Comparison of ENCODE assay signal across 13 cellular contexts in the genomic region with DNA sequence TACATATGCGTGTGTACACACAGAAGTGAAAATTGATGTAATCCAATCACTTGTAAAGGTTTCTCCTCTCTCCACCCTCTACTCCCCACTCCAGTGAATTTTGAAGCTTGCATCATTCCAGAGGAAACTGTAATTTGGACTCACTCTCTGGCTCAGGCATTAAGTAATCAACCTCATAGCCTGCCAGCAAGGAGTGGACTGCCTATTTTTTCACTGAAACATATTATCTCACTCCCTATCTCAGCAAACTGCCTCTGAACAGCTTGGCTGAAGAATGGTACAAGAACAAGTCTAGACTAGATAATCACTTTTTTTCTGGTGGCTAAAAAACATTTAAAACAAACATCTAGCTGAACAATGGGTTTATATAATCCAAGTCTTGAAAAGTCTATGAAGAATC.
DNase-seq lines count a peak whose midpoint lies in the region; ATAC-seq and TF ChIP-seq lines count a peak whose summit lies in the region.
"Had no signal": no experiment of that assay in that cellular context is flagged by ENCODE, and none has a peak within 500 bp of the region (broad histone marks: within the 10 kb centered on the region; RNA-seq: fewer than 3 reads in every experiment).

No MANE protein-coding gene starts in this region.

- no peaks in the 10 kb centered on the region for H3K27me3 ChIP-seq in AG04450 (ENCODE audit: control insufficient read depth, insufficient read depth, low read length)
- H3K27me3 ChIP-seq in MG63 = no peaks in the 10 kb centered on the region
- H3K27me3 ChIP-seq: testis had no signal

- no peak for TF ChIP-seq CTCF in AG04450 (IDR thresholded peaks at IDR 0.05; ENCODE audit: low read depth, low read length)

- no peak overlapping the region for H3K27ac ChIP-seq in AG04450 (ENCODE audit: low read depth, low read length)
- H3K27ac ChIP-seq: HL-60, testis had no signal

- POLR2A ChIA-PET in AG04450 (lab: Yijun Ruan, JAX) = interaction anchor here (1.2 kb wide), 1 partner anchor 70 kb away, joined by 3 read pairs; no protein-coding TSS in a partner anchor

- CTCF ChIA-PET in AG04450 (lab: Charles Lee) = no interaction called here

- H3K36me3 ChIP-seq in MG63 = peaks cover 3% of the 10 kb centered on the region; the same call in 1 of the 2 replicates

- H3K9me3 ChIP-seq in AG04450 (ENCODE audit: control insufficient read depth, insufficient read depth, low read length) (no peaks in the 10 kb centered on the region; the same call in 1 of the 2 replicates), MG63 (peaks cover 3% of the 10 kb centered on the region; the same call in 1 of the 2 replicates)
- H3K9me3 ChIP-seq: testis had no signal

- DNase-seq in AG04450 (ENCODE audit: low read depth, low spot score) = peak; percentile 84
- peak; percentile 55 for DNase-seq in MG63
- DNase-seq in dedifferentiated amniotic fluid mesenchymal stem cell (ENCODE audit: extremely low spot score) = peak; percentile 96
- peak; percentile 56 to 93 for DNase-seq in lung microvascular endothelial cell (ENCODE audit: low read depth in 2 of 2)
- no peak for DNase-seq in NCI-H1092 treated with DMSO at 0.1 percent for 48 hours (lab: John Stamatoyannopoulos, UW)
- DNase-seq in T1000 (lab: John Stamatoyannopoulos, UW) = no peak
- DNase-seq: activated CD8-positive, alpha-beta memory T cell treated with anti-CD3 and anti-CD28 coated beads, Interleukin-2, amount 50 U/mL, for 48 hours; hippocampal formation; testis had no signal

- no peak overlapping the region for H3K4me3 ChIP-seq in AG04450 (ENCODE audit: low read depth, low read length)
- H3K4me3 ChIP-seq in MG63 = no peak overlapping the region
- H3K4me3 ChIP-seq: testis had no signal

- no peak for ATAC-seq in GM19397 (IDR thresholded peaks at IDR 0.05; ENCODE audit: unreplicated experiment)
- no peak for ATAC-seq in GM18511 (IDR thresholded peaks at IDR 0.05; ENCODE audit: unreplicated experiment)
- ATAC-seq: Panc1 had no signal

Comparison
In these comparisons a context has a peak if more than half of its experiments do, and no peak if none do; other contexts are left out.
1. DNase-seq: peak in AG04450 (single experiment), MG63 (single experiment), dedifferentiated amniotic fluid mesenchymal stem cell (single experiment) and lung microvascular endothelial cell (2 of 2); none in NCI-H1092 treated with DMSO at 0.1 percent for 48 hours (single experiment) and T1000 (single experiment).